In the genomic region with DNA sequence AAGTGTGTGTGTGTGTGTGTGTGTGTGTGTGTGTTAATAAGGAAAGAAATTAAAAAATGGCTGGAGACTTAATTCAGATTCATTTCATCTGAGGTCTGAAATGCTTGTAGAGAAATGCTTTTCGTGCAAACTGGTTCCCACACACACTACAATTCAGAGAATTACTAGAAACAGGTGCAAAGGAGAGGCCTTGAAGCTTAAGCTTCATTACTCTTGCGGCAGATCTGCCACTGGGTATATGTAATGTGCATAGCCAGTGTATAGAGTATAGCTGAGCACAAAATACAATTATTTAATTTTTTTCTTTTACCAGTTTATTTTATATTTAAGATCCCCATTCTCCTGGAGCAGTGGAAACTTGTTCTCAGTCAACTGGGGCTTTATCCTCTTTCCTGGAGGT, we compare ENCODE assay signal across 26 cellular contexts.
DNase-seq lines count a peak whose midpoint lies in the region; ATAC-seq and TF ChIP-seq lines count a peak whose summit lies in the region.
"Had no signal": no experiment of that assay in that cellular context is flagged by ENCODE, and none has a peak within 500 bp of the region (broad histone marks: within the 10 kb centered on the region; RNA-seq: fewer than 3 reads in every experiment).

No MANE protein-coding gene starts in this region.

- DNase-seq in DND-41 (peak; percentile 54), NCI-H2107 treated with DMSO at 0.1 percent for 48 hours (lab: John Stamatoyannopoulos, UW; ENCODE audit: unreplicated experiment) (no peak)
- DNase-seq: 8988T; ACHN; AML-193; BE2C; C1 segment of cervical spinal cord; Caco-2; Calu3; CD4-positive, alpha-beta memory T cell; CD4-positive, alpha-beta T cell; CD4-positive, CD25-positive, alpha-beta regulatory T cell; CD8-positive, alpha-beta memory T cell; CD8-positive, alpha-beta T cell; COR-L47; DMS 273 treated with DMSO at 0.1 percent for 48 hours; DMS153; DMS53; DMS79; DMS79 treated with DMSO at 0.1 percent for 48 hours; EL had no signal

- peaks cover 55% of the 10 kb centered on the region for H3K4me1 ChIP-seq in DND-41 (ENCODE audit: insufficient read depth, low read length)
- H3K4me1 ChIP-seq: A549; BE2C; BLaER1; BLaER1 treated with 17β-estradiol and CSF1 and Interleukin-3, amounts not matched to agents 10 nM and 100 nM; Caco-2 had no signal

- no peak overlapping the region for H3K4me2 ChIP-seq in DND-41 (ENCODE audit: insufficient read depth, low read length)
- H3K4me2 ChIP-seq: A549; BLaER1; BLaER1 treated with 17β-estradiol and CSF1 and Interleukin-3, amounts not matched to agents 10 nM and 100 nM had no signal

- H3K4me3 ChIP-seq in DND-41 (ENCODE audit: low read depth in 1 of 2, low read length in 2 of 2), result no peak overlapping the region
- H3K4me3 ChIP-seq: A549; BLaER1; BLaER1 treated with 17β-estradiol and CSF1 and Interleukin-3, amounts not matched to agents 10 nM and 100 nM had no signal

- ATAC-seq in DND-41 (ENCODE audit: insufficient read depth, low read depth), result peak; percentile 85
- ATAC-seq: A549; CD8-positive, alpha-beta T cell had no signal

- peak overlapping the region; percentile 99 for H3K27ac ChIP-seq in DND-41 (ENCODE audit: low read length)
- H3K27ac ChIP-seq: 22Rv1; A549; BLaER1; BLaER1 treated with 17β-estradiol and CSF1 and Interleukin-3, amounts not matched to agents 10 nM and 100 nM; C4-2B had no signal

- H3K36me3 ChIP-seq in DND-41 (ENCODE audit: insufficient read depth, low read length), result no peaks in the 10 kb centered on the region; the same call in 1 of the 2 replicates
- H3K36me3 ChIP-seq: BE2C; BLaER1; BLaER1 treated with 17β-estradiol and CSF1 and Interleukin-3, amounts not matched to agents 10 nM and 100 nM had no signal

- H3K27me3 ChIP-seq in DND-41 (ENCODE audit: insufficient read depth, low read length, poor library complexity), result no peaks in the 10 kb centered on the region
- H3K27me3 ChIP-seq: BE2C had no signal

- H3K9me3 ChIP-seq in DND-41 (ENCODE audit: insufficient read depth, low read length, severe bottlenecking), result no peaks in the 10 kb centered on the region
- H3K9me3 ChIP-seq: A549; BE2C; BLaER1; BLaER1 treated with 17β-estradiol and CSF1 and Interleukin-3, amounts not matched to agents 10 nM and 100 nM; Caco-2 had no signal

- H2AFZ ChIP-seq in DND-41 (ENCODE audit: low read depth, low read length), result peak overlapping the region; percentile 69

- no peak for TF ChIP-seq CTCF in DND-41 (IDR thresholded peaks at IDR 0.05; ENCODE audit: borderline replicate concordance, extremely low read depth, low read length, poor library complexity, severe bottlenecking)

- no peaks in the 10 kb centered on the region for H4K20me1 ChIP-seq in DND-41 (ENCODE audit: insufficient read depth, low read length)
- H4K20me1 ChIP-seq: BLaER1 had no signal

- peak overlapping the region; percentile 58 for H3K9ac ChIP-seq in DND-41 (ENCODE audit: low read depth, low read length)
- H3K9ac ChIP-seq: BLaER1; BLaER1 treated with 17β-estradiol and CSF1 and Interleukin-3, amounts not matched to agents 10 nM and 100 nM had no signal

- H3K79me2 ChIP-seq in DND-41 (ENCODE audit: insufficient read depth, low read length), result no peaks in the 10 kb centered on the region
